Comparison of ENCODE assay signal across 3 cellular contexts in the genomic region with DNA sequence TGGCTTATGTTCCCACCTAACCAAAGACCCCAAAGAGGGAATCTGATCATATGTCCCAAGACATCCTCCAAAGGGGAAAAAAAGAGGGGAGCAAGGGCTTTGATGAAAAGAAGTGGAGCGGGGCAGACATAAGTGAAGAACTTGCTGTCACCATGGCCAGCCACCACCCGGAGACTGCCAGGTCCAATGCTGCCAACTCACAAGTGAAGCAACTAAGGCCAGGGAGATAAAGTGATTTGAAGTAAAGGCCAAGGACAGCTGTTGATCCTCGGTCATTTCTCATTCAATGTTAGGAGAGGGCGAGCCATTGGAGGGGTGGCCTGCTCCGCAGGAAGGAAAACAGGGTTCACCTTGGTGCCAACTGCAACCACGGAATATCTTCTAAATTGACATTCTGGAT.
"Had no signal": no experiment of that assay in that cellular context is flagged by ENCODE, and none has a peak within 500 bp of the region (broad histone marks: within the 10 kb centered on the region; RNA-seq: fewer than 3 reads in every experiment).

No MANE protein-coding gene starts in this region.

- DNase-seq: GDM1, GF-D8 had no signal

- H3K4me3 ChIP-seq: GM12878 had no signal

- ATAC-seq: GM12878 had no signal
